ENCODE assay signal across 9 cellular contexts in genomic region chr1:34918609-34919561, GRCh38. TPM values are rescaled to one million over a fixed set of nuclear protein-coding genes. Genes with fewer than 3 reads are reported as not detected.
DNase-seq lines count a peak whose midpoint lies in the region; ATAC-seq and TF ChIP-seq lines count a peak whose summit lies in the region.
"Had no signal": no experiment of that assay in that cellular context is flagged by ENCODE, and none has a peak within 500 bp of the region (broad histone marks: within the 10 kb centered on the region; RNA-seq: fewer than 3 reads in every experiment).

No MANE protein-coding gene starts in this region.

- no peak for ATAC-seq in GM19324 (IDR thresholded peaks at IDR 0.05; ENCODE audit: low FRiP score, unreplicated experiment)

- no peak for TF ChIP-seq CTCF in breast epithelium (IDR thresholded peaks at IDR 0.05)

- intact Hi-C loops in head of caudate nucleus (cut with DNase I) (no loop called here), breast epithelium (cut with DNase I; ENCODE audit: low total_unique reads) (no loop called here)

- H3K4me1 ChIP-seq in breast epithelium, result no peaks in the 10 kb centered on the region

- H3K27me3 ChIP-seq in breast epithelium, result peaks cover 0 to 47% of the 10 kb centered on the region in 2 donors

- H3K27ac ChIP-seq in breast epithelium, result no peak overlapping the region
- H3K27ac ChIP-seq: SK-N-MC had no signal

- H3K36me3 ChIP-seq in breast epithelium, result no peaks in the 10 kb centered on the region

- H3K9me3 ChIP-seq in breast epithelium, result no peaks in the 10 kb centered on the region

- no peak overlapping the region for H3K4me3 ChIP-seq in breast epithelium
- H3K4me3 ChIP-seq: SK-N-MC had no signal

- peak; percentile 37 for DNase-seq in SKM-1 treated with dmso at 0.1 percent for 144 hours (lab: John Stamatoyannopoulos, UW; ENCODE audit: unreplicated experiment)
- no peak for DNase-seq in SKM-1 (lab: John Stamatoyannopoulos, UW; ENCODE audit: unreplicated experiment)
- peak; percentile 12 for DNase-seq in NCI-H526 treated with DMSO at 0.1 percent for 48 hours (lab: John Stamatoyannopoulos, UW)
- DNase-seq in head of caudate nucleus, result peak; percentile 55 to 94 (median 80)
- DNase-seq in stimulated activated CD8-positive, alpha-beta memory T cell treated with anti-CD3 and anti-CD28 coated beads, Interleukin-4, amount 100 ng/mL, for 48 hours, result peak; percentile 29
- no peak for DNase-seq in breast epithelium (ENCODE audit: low spot score in 2 of 2)
- DNase-seq in NCI-H446 treated with DMSO at 0.1 percent for 48 hours (lab: John Stamatoyannopoulos, UW), result no peak

- TF ChIP-seq POLR2A in breast epithelium (IDR thresholded peaks at IDR 0.05), result no peak

RNA-seq across cellular contexts. Expression of gene DLGAP3, which starts 10.6 kb away (rescaled TPM):
- total RNA-seq in breast epithelium, result under 1 TPM; 0.15 to 0.33 (median 0.16) TPM

RNA-seq across cellular contexts. Expression of gene SMIM12, which starts 59.3 kb away (rescaled TPM):
- total RNA-seq in breast epithelium, result 10 to 100 TPM; 25.0 to 36.7 (median 29.6) TPM

Comparison
In these comparisons a context has a peak if more than half of its experiments do, and no peak if none do; other contexts are left out.
1. DNase-seq: peak in SKM-1 treated with dmso at 0.1 percent for 144 hours (single experiment), NCI-H526 treated with DMSO at 0.1 percent for 48 hours (single experiment), head of caudate nucleus (42 of 42) and stimulated activated CD8-positive, alpha-beta memory T cell treated with anti-CD3 and anti-CD28 coated beads, Interleukin-4, amount 100 ng/mL, for 48 hours (single experiment); none in SKM-1 (single experiment), breast epithelium (0 of 2) and NCI-H446 treated with DMSO at 0.1 percent for 48 hours (single experiment).